ENCODE assay signal across 1 cellular context in genomic region chr5:39270172-39270848, GRCh38.
TF ChIP-seq lines count a peak whose summit lies in the region.

No MANE protein-coding gene starts in this region.

TF ChIP-seq in HepG2, 621 proteins besides CTCF, POLR2A, EP300 and RAD21 (continued from another document):
- TF ChIP-seq ZNF710 (CRISPR knock-in tag; IDR thresholded peaks at IDR 0.05; ENCODE audit: borderline replicate concordance) (no peak), SKI (IDR thresholded peaks at IDR 0.05; ENCODE audit: partially characterized antibody) (no peak), PAXIP1 (CRISPR knock-in tag; conservative IDR thresholded peaks at IDR 0.05) (no peak), RERE (CRISPR knock-in tag; IDR thresholded peaks at IDR 0.05; ENCODE audit: low read depth) (no peak), GRHL1 (CRISPR knock-in tag; conservative IDR thresholded peaks at IDR 0.05) (no peak), CBX2 (IDR thresholded peaks at IDR 0.05; ENCODE audit: low read depth, low read length) (no peak), CBX2 (CRISPR knock-in tag; IDR thresholded peaks at IDR 0.05; ENCODE audit: low read depth) (no peak), YEATS2 (CRISPR knock-in tag; IDR thresholded peaks at IDR 0.05; ENCODE audit: borderline replicate concordance) (no peak), ZNF253 (CRISPR knock-in tag; IDR thresholded peaks at IDR 0.05; ENCODE audit: borderline replicate concordance) (no peak), ZSCAN21 (CRISPR knock-in tag; IDR thresholded peaks at IDR 0.05; ENCODE audit: borderline replicate concordance) (no peak), SRY (CRISPR knock-in tag; IDR thresholded peaks at IDR 0.05) (no peak), KDM4B (CRISPR knock-in tag; IDR thresholded peaks at IDR 0.05) (no peak)
- TF ChIP-seq, protein P1, sequence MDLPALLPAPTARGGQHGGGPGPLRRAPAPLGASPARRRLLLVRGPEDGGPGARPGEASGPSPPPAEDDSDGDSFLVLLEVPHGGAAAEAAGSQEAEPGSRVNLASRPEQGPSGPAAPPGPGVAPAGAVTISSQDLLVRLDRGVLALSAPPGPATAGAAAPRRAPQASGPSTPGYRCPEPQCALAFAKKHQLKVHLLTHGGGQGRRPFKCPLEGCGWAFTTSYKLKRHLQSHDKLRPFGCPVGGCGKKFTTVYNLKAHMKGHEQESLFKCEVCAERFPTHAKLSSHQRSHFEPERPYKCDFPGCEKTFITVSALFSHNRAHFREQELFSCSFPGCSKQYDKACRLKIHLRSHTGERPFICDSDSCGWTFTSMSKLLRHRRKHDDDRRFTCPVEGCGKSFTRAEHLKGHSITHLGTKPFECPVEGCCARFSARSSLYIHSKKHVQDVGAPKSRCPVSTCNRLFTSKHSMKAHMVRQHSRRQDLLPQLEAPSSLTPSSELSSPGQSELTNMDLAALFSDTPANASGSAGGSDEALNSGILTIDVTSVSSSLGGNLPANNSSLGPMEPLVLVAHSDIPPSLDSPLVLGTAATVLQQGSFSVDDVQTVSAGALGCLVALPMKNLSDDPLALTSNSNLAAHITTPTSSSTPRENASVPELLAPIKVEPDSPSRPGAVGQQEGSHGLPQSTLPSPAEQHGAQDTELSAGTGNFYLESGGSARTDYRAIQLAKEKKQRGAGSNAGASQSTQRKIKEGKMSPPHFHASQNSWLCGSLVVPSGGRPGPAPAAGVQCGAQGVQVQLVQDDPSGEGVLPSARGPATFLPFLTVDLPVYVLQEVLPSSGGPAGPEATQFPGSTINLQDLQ (CRISPR knock-in tag; IDR thresholded peaks at IDR 0.05), result no peak
